ENCODE assay signal across 24 cellular contexts in the genomic region with DNA sequence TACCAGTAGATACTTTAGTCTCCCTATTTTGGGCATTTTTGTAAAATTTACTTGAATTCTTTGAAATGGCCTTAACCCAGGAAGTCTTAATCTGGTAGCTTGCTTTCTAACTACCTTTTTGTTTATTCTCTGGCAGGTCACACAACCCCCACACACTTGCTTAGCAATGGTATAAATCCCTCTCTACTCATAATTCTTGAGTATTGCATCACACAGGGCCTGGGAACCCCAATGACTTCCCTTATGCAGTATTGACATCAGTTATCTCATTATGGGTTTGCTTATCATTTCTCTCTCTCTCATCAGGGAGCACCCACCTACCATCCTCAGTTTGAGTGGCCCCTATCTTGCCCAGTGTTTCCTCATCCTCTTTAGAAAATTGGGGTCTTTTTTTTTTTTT.
"Had no signal": no experiment of that assay in that cellular context is flagged by ENCODE, and none has a peak within 500 bp of the region (broad histone marks: within the 10 kb centered on the region; RNA-seq: fewer than 3 reads in every experiment).

No MANE protein-coding gene starts in this region.

- ATAC-seq: left colon; left ventricle myocardium superior; naive thymus-derived CD4-positive, alpha-beta T cell; sciatic nerve; stimulated activated memory B cell treated with anti-CD40 and anti-IgM and Interleukin-4, amounts not matched to agents 10 μg/mL and 1 μg/mL and 100 μg/mL, for 72 hours had no signal

- H3K4me2 ChIP-seq: hepatocyte had no signal

- H3K36me3 Mint-ChIP-seq: stimulated activated memory B cell treated with anti-CD40 and anti-IgM and Interleukin-4, amounts not matched to agents 10 μg/mL and 1 μg/mL and 100 μg/mL, for 72 hours had no signal

- H3K4me3 Mint-ChIP-seq: endodermal cell; naive thymus-derived CD4-positive, alpha-beta T cell; nephron progenitor cell; stimulated activated memory B cell treated with anti-CD40 and anti-IgM and Interleukin-4, amounts not matched to agents 10 μg/mL and 1 μg/mL and 100 μg/mL, for 72 hours; stimulated activated naive CD8-positive, alpha-beta T cell treated with anti-CD3 and anti-CD28 coated beads, Interleukin-15, Interleukin-2, amounts not matched to agents 100 ng/mL and 50 ng/mL, for 24 hours had no signal

- H3K27ac Mint-ChIP-seq: endodermal cell; naive thymus-derived CD4-positive, alpha-beta T cell; nephron progenitor cell; stimulated activated memory B cell treated with anti-CD40 and anti-IgM and Interleukin-4, amounts not matched to agents 10 μg/mL and 1 μg/mL and 100 μg/mL, for 72 hours; stimulated activated naive CD8-positive, alpha-beta T cell treated with anti-CD3 and anti-CD28 coated beads, Interleukin-15, Interleukin-2, amounts not matched to agents 100 ng/mL and 50 ng/mL, for 24 hours had no signal

- H3K4me1 ChIP-seq: spleen, upper lobe of left lung, uterus had no signal

- H3K9me3 ChIP-seq: neutrophil, tibial artery, upper lobe of left lung, uterus had no signal

- FAIRE-seq: endothelial cell of umbilical vein had no signal

- H2AFZ ChIP-seq: hepatocyte had no signal

- H3K27me3 ChIP-seq: hepatocyte, neutrophil, spleen, tibial artery, upper lobe of left lung, uterus had no signal

- H3K4me1 Mint-ChIP-seq: endodermal cell; naive thymus-derived CD4-positive, alpha-beta T cell; nephron progenitor cell; stimulated activated memory B cell treated with anti-CD40 and anti-IgM and Interleukin-4, amounts not matched to agents 10 μg/mL and 1 μg/mL and 100 μg/mL, for 72 hours had no signal

- H3K36me3 ChIP-seq: neutrophil, spleen, tibial artery, upper lobe of left lung, uterus had no signal

- H3K27ac ChIP-seq: hepatocyte, neutrophil, spleen, tibial artery, upper lobe of left lung, uterus had no signal

- H3K4me3 ChIP-seq: hepatocyte, lung, spleen, tibial artery, upper lobe of left lung, uterus had no signal

- H3K27me3 Mint-ChIP-seq: stimulated activated memory B cell treated with anti-CD40 and anti-IgM and Interleukin-4, amounts not matched to agents 10 μg/mL and 1 μg/mL and 100 μg/mL, for 72 hours had no signal

- DNase-seq: effector CD4-positive, alpha-beta T cell; endodermal cell; erythroblast; foreskin melanocyte; head of caudate nucleus; left colon; left ventricle myocardium superior; mesendoderm; naive thymus-derived CD4-positive, alpha-beta T cell; nephron progenitor cell; spleen; stimulated activated CD4-positive, alpha-beta T cell treated with anti-CD3 and anti-CD28 coated beads, Interleukin-15, amount 100 ng/mL, for 24 hours; stimulated activated CD4-positive, alpha-beta T cell treated with anti-CD3 and anti-CD28 coated beads, Interleukin-1b, Interleukin-23, amount 100 ng/mL, for 48 hours; stimulated activated CD4-positive, alpha-beta T cell treated with anti-CD3 and anti-CD28 coated beads, Interleukin-4, amount 100 ng/mL, for 24 hours; tibial artery; uterus had no signal
